ENCODE assay signal across 27 cellular contexts in the genomic region with DNA sequence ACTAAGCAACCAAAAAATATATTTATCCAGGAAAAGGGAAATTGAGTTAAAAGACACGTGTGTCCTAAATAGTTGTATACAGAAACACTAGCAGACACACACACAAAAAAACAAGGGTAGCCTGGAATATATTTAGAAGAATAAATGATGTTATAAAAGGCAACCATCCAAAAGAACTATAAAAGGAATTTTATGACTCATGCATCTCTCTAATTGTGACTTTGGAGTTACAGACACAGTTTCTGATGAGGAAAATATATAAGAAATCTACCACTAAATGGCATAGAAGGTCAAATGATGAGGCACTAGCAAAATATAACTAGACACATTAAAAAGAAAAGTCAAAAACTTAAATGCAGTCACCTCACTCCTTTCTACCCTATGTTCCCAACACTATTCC.
DNase-seq lines count a peak whose midpoint lies in the region; ATAC-seq and TF ChIP-seq lines count a peak whose summit lies in the region.
"Had no signal": no experiment of that assay in that cellular context is flagged by ENCODE, and none has a peak within 500 bp of the region (broad histone marks: within the 10 kb centered on the region; RNA-seq: fewer than 3 reads in every experiment).

No MANE protein-coding gene starts in this region.

- no peak overlapping the region for H3K4me3 ChIP-seq in AG04449 (ENCODE audit: low read depth, low read length)
- no peak overlapping the region for H3K4me3 ChIP-seq in HFF-Myc (replicated peaks; ENCODE audit: low read depth, low read length)
- H3K4me3 ChIP-seq in astrocyte of the spinal cord (ENCODE audit: low read depth, low read length) = no peak overlapping the region
- H3K4me3 ChIP-seq in foreskin fibroblast (ENCODE audit: low read depth in 1 of 2, low read length in 2 of 2) = no peak overlapping the region
- H3K4me3 ChIP-seq: A549, lung, pancreas, right lobe of liver, SK-N-MC, testis had no signal

- peak; percentile 10 for DNase-seq in AG04449 (ENCODE audit: low read depth, low spot score)
- DNase-seq in HFF-Myc (ENCODE audit: extremely low read depth, low read depth) = peak; percentile 5
- DNase-seq in astrocyte of the spinal cord (ENCODE audit: low read depth, low spot score) = peak; percentile 65
- DNase-seq in foreskin fibroblast = peak; percentile 34 to 59
- no peak for DNase-seq in NCI-H69 (lab: John Stamatoyannopoulos, UW)
- no peak for DNase-seq in activated CD4-positive, alpha-beta T cell treated with anti-CD3 and anti-CD28 coated beads, Interleukin-2, amount 50 U/mL, for 48 hours
- DNase-seq: activated CD8-positive, alpha-beta T cell treated with anti-CD3 and anti-CD28 coated beads, Interleukin-2, amount 10 ng/mL, durations not matched to agents 7 days and 5 days; activated naive CD4-positive, alpha-beta T cell treated with anti-CD3 and anti-CD28 coated beads for 36 hours; activated T-cell treated with anti-CD3 and anti-CD28 coated beads, Interleukin-2, amount 50 U/mL, for 24 hours; aorta; endodermal cell; foreskin melanocyte; GDM1; hippocampal formation; islet precursor cell; Kasumi-1; NCI-H510A; pancreas; right lobe of liver; testis had no signal

- TF ChIP-seq CTCF in AG04449 (IDR thresholded peaks at IDR 0.05; ENCODE audit: insufficient read depth, low read length, missing control alignments) (no peak), HFF-Myc (IDR thresholded peaks at IDR 0.05; ENCODE audit: low read depth, low read length, missing control alignments) (no peak), astrocyte of the spinal cord (IDR thresholded peaks at IDR 0.05; ENCODE audit: low read depth, low read length) (no peak), foreskin fibroblast (IDR thresholded peaks at IDR 0.05; ENCODE audit: low read depth, low read length) (no peak)

- no peak for ATAC-seq in HG03342 (IDR thresholded peaks at IDR 0.05; ENCODE audit: unreplicated experiment)
- no peak for ATAC-seq in HG02970 (IDR thresholded peaks at IDR 0.05; ENCODE audit: low FRiP score, unreplicated experiment)
- ATAC-seq: A549; activated CD4-positive, CD25-positive, alpha-beta regulatory T cell treated with anti-CD3 and anti-CD28 coated beads, Interleukin-2, amount 50 U/mL, for 24 hours; activated CD8-positive, alpha-beta T cell treated with anti-CD3 and anti-CD28 coated beads, Interleukin-2, amount 10 ng/mL, durations not matched to agents 7 days and 5 days; pancreas; right lobe of liver; stimulated activated effector memory CD8-positive, alpha-beta T cell treated with anti-CD3 and anti-CD28 coated beads, Interleukin-12 subunit alpha, Interleukin-12 subunit beta, amount 100 ng/mL, for 72 hours had no signal

- CTCF ChIA-PET in AG04449 (lab: Yijun Ruan, JAX) = no interaction called here

- in situ Hi-C loops in astrocyte of the spinal cord (cut with HindIII; ENCODE audit: low sequenced_read_pairs) = no loop called here

- POLR2A ChIA-PET in AG04449 (lab: Yijun Ruan, JAX) = no interaction called here

Comparison
In these comparisons a context has a peak if more than half of its experiments do, and no peak if none do; other contexts are left out.
1. DNase-seq: peak in AG04449 (single experiment), HFF-Myc (single experiment), astrocyte of the spinal cord (single experiment) and foreskin fibroblast (2 of 2); none in NCI-H69 (single experiment) and activated CD4-positive, alpha-beta T cell treated with anti-CD3 and anti-CD28 coated beads, Interleukin-2, amount 50 U/mL, for 48 hours (0 of 2).